Comparison of ENCODE assay signal across 7 cellular contexts in genomic region chr19:58305065-58305931, GRCh38. TPM values are rescaled to one million over a fixed set of nuclear protein-coding genes. Genes with fewer than 3 reads are reported as not detected.
DNase-seq lines count a peak whose midpoint lies in the region; ATAC-seq, FAIRE-seq and TF ChIP-seq lines count a peak whose summit lies in the region.

Gene ERVK3-1 (plus strand): TSS chr19:58305377. CDS start chr19:58312169, 6,792 bp downstream.

- H4K20me1 ChIP-seq in hepatocyte (ENCODE audit: insufficient read depth, poor library complexity, severe bottlenecking), result no peaks in the 10 kb centered on the region

- DNase-seq in GM18507 (ENCODE audit: extremely low spot score, insufficient read length, low read depth) (peak; percentile 94), NCI-H2029 treated with DMSO at 0.1 percent for 48 hours (lab: John Stamatoyannopoulos, UW) (peak; percentile 92), T-helper 9 cell (peak; percentile 87), astrocyte of the cerebellum (ENCODE audit: low read depth) (peak; percentile 90), hepatocyte (ENCODE audit: low spot score) (peak; percentile 98), retinal pigment epithelial cell (ENCODE audit: low read depth) (peak; percentile 89)

- peak; percentile 98 for FAIRE-seq in GM18507 (lab: Jason Lieb, UNC)

- TF ChIP-seq CTCF in astrocyte of the cerebellum (IDR thresholded peaks at IDR 0.05; ENCODE audit: low read depth, low read length, missing control alignments) (no peak), hepatocyte (IDR thresholded peaks at IDR 0.05; ENCODE audit: poor library complexity) (no peak), retinal pigment epithelial cell (conservative IDR thresholded peaks at IDR 0.05; ENCODE audit: low read depth, low read length) (no peak)

- H3K9me2 ChIP-seq in hepatocyte (replicated peaks; ENCODE audit: insufficient read depth), result no peaks in the 10 kb centered on the region

- H2AFZ ChIP-seq in hepatocyte, result peak within 1 kb of the TSS; percentile 73

- H3K27me3 ChIP-seq in hepatocyte, result no peaks in the 10 kb centered on the region

- H3K9me3 ChIP-seq in hepatocyte (ENCODE audit: low read depth), result no peaks in the 10 kb centered on the region

- H3K4me1 ChIP-seq in hepatocyte (ENCODE audit: insufficient read depth), result peaks cover 9% of the 10 kb centered on the region

- H3K79me2 ChIP-seq in hepatocyte, result peaks cover 42% of the 10 kb centered on the region

- WGBS in hepatocyte (ENCODE audit: low lambda C conversion rate, missing lambda C conversion rate), result under 1% methylated on average over 55 of the region's 55 CpGs

- peak; percentile 96 for ATAC-seq in HG02981 (IDR thresholded peaks at IDR 0.05; ENCODE audit: unreplicated experiment)

- peak within 1 kb of the TSS; percentile 84 for H3K27ac ChIP-seq in hepatocyte

- no peaks in the 10 kb centered on the region for H3K36me3 ChIP-seq in hepatocyte (replicated peaks; ENCODE audit: insufficient read depth, low read depth)

- H3K4me3 ChIP-seq in astrocyte of the cerebellum (ENCODE audit: low read depth, low read length), result peak within 1 kb of the TSS; percentile 80
- H3K4me3 ChIP-seq in hepatocyte, result peak within 1 kb of the TSS; percentile 58
- H3K4me3 ChIP-seq in retinal pigment epithelial cell (ENCODE audit: low read length), result peak within 1 kb of the TSS; percentile 95

- H3K4me2 ChIP-seq in hepatocyte, result peak within 1 kb of the TSS; percentile 95

- in situ Hi-C loops in astrocyte of the cerebellum (cut with HindIII; ENCODE audit: low sequenced_read_pairs), result no loop called here

RNA-seq across cellular contexts. Expression of gene ERVK3-1, which starts in this region (rescaled TPM):
- total RNA-seq in hepatocyte, result 57.9 and 73.2 TPM in 2 replicates
- polyA plus RNA-seq in hepatocyte, result 68.9 and 71.7 TPM in 2 replicates

Comparison
In these comparisons a context has a peak if more than half of its experiments do, and no peak if none do; other contexts are left out.
1. Peak in every context shown above with its lines: DNase-seq, ATAC-seq, H3K4me3 ChIP-seq and H3K27ac ChIP-seq.